1 cellular context compared by ENCODE assay signal in genomic region chr3:69751118-69751517, GRCh38.
TF ChIP-seq lines count a peak whose summit lies in the region.

No MANE protein-coding gene starts in this region.

TF ChIP-seq in IMR-90, 13 proteins besides CTCF, POLR2A, EP300 and RAD21:
- TF ChIP-seq MAZ (IDR thresholded peaks at IDR 0.05; ENCODE audit: borderline replicate concordance, low read depth, low read length) = no peak
- TF ChIP-seq CEBPB (IDR thresholded peaks at IDR 0.05; ENCODE audit: low read depth, low read length) = no peak
- no peak for TF ChIP-seq RCOR1 (IDR thresholded peaks at IDR 0.05; ENCODE audit: insufficient replicate concordance, low read length)
- no peak for TF ChIP-seq MXI1 (IDR thresholded peaks at IDR 0.05; ENCODE audit: borderline replicate concordance, low read depth, low read length)
- TF ChIP-seq USF2 (IDR thresholded peaks at IDR 0.05; ENCODE audit: low read depth, low read length) = no peak
- no peak for TF ChIP-seq ELK1 (IDR thresholded peaks at IDR 0.05; ENCODE audit: borderline replicate concordance, low read depth, low read length)
- TF ChIP-seq BHLHE40 (IDR thresholded peaks at IDR 0.05; ENCODE audit: low read depth, low read length) = no peak
